In the genomic region with DNA sequence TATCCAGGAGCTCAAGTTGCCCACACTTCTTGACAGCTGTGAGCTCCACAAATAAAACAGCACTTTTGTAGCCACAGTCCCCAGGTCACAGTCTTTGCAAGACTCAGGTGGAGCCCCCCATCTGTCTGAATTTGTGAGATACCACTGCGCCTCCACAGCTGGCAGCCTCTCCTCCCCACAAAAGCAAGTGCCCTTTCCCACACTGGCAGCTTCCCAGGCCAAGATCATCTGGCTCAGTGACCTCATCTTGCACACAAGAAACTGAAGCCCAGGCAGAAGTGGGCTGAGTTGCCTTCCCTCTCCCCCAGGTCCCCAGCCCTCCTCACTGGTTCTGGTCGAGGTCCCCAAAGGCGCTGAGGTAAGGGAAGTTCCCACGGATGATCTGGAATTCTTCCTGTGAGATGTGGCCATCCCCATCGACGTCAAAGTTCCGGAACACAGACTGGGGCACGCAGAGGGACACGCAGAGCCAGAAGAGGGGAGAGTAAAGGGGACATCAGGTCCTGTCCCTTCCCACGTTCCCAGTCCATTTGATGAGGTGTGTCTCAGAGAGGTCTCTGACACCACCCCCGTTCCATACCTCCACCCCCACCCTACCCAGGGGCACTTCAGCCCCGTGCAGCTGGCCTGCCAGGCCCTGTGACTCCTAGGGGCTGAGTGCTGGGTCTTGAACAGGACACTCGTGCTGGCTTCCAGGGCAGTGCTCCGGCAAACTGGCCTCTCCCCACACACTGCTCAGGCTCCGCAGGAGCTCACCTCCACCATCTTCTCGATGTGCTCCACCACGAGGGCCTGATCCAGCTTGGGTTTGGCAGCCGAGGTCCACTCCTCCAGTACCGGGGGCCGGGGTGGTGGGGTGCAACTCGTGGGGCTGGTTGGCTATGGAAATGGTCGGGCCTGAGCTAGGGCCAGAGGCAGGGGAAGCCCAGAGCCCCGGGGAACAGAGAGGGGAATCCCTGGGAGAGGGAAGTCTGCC, we compare ENCODE assay signal across 1 cellular context.
TF ChIP-seq lines count a peak whose summit lies in the region.

No MANE protein-coding gene starts in this region.

TF ChIP-seq in IMR-90, 13 proteins besides CTCF, POLR2A, EP300 and RAD21:
- TF ChIP-seq FOS (IDR thresholded peaks at IDR 0.05; ENCODE audit: low read depth, low read length) (no peak), CEBPB (IDR thresholded peaks at IDR 0.05; ENCODE audit: low read depth, low read length) (no peak), SMC3 (IDR thresholded peaks at IDR 0.05; ENCODE audit: low read depth, low read length) (no peak), MAFK (IDR thresholded peaks at IDR 0.05; ENCODE audit: low read depth, low read length) (no peak), CHD1 (IDR thresholded peaks at IDR 0.05; ENCODE audit: low read depth, low read length) (no peak), BHLHE40 (IDR thresholded peaks at IDR 0.05; ENCODE audit: low read depth, low read length) (no peak), NFE2L2 (IDR thresholded peaks at IDR 0.05; ENCODE audit: low read depth, low read length) (no peak), RCOR1 (IDR thresholded peaks at IDR 0.05; ENCODE audit: insufficient replicate concordance, low read length) (no peak), MXI1 (IDR thresholded peaks at IDR 0.05; ENCODE audit: borderline replicate concordance, low read depth, low read length) (no peak), MAZ (IDR thresholded peaks at IDR 0.05; ENCODE audit: borderline replicate concordance, low read depth, low read length) (no peak), RFX5 (IDR thresholded peaks at IDR 0.05; ENCODE audit: low read depth, low read length) (no peak)
- TF ChIP-seq, protein P1, sequence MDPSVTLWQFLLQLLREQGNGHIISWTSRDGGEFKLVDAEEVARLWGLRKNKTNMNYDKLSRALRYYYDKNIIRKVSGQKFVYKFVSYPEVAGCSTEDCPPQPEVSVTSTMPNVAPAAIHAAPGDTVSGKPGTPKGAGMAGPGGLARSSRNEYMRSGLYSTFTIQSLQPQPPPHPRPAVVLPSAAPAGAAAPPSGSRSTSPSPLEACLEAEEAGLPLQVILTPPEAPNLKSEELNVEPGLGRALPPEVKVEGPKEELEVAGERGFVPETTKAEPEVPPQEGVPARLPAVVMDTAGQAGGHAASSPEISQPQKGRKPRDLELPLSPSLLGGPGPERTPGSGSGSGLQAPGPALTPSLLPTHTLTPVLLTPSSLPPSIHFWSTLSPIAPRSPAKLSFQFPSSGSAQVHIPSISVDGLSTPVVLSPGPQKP (IDR thresholded peaks at IDR 0.05; ENCODE audit: borderline replicate concordance, low read depth, low read length) = no peak
- TF ChIP-seq, protein P2, sequence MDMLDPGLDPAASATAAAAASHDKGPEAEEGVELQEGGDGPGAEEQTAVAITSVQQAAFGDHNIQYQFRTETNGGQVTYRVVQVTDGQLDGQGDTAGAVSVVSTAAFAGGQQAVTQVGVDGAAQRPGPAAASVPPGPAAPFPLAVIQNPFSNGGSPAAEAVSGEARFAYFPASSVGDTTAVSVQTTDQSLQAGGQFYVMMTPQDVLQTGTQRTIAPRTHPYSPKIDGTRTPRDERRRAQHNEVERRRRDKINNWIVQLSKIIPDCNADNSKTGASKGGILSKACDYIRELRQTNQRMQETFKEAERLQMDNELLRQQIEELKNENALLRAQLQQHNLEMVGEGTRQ (IDR thresholded peaks at IDR 0.05; ENCODE audit: low read depth, low read length) = no peak
